ENCODE assay signal across 11 cellular contexts in genomic region chr14:68466491-68466977, GRCh38.
A peak's percentile ranks its signal among the peaks of the same experiment; 100 is the strongest.
DNase-seq lines count a peak whose midpoint lies in the region; ATAC-seq, FAIRE-seq and TF ChIP-seq lines count a peak whose summit lies in the region.
"Had no signal": no experiment of that assay in that cellular context is flagged by ENCODE, and none has a peak within 500 bp of the region (broad histone marks: within the 10 kb centered on the region; RNA-seq: fewer than 3 reads in every experiment).

No MANE protein-coding gene starts in this region.

- ATAC-seq in pancreas (peak; percentile 51 to 75 (median 61)), GM21786 (IDR thresholded peaks at IDR 0.05; ENCODE audit: unreplicated experiment) (no peak), GM21390 (IDR thresholded peaks at IDR 0.05; ENCODE audit: unreplicated experiment) (no peak)
- ATAC-seq: activated naive CD4-positive, alpha-beta T cell treated with anti-CD3 and anti-CD28 coated beads, Interleukin-2, amount 50 U/mL, for 72 hours; WTC11 had no signal

- no peaks in the 10 kb centered on the region for H3K9me3 ChIP-seq in pancreas

- DNase-seq in AG09319 (ENCODE audit: extremely low read depth, low read depth) (peak; percentile 85), RCC 7860 (ENCODE audit: low spot score) (peak; percentile 73), fibroblast of gingiva (ENCODE audit: low read depth) (peak; percentile 86), pancreas (no peak), HUDEP-2 (lab: John Stamatoyannopoulos, UW; ENCODE audit: unreplicated experiment in 76 of 76) (no peak), NK-92 (lab: John Stamatoyannopoulos, UW; ENCODE audit: unreplicated experiment) (no peak)
- DNase-seq: NCI-H748 treated with DMSO at 0.1 percent for 48 hours had no signal

- WGBS in pancreas, 2 donors = 75 to 81% methylated on average over 3 of the region's 3 CpGs

- intact Hi-C loops in pancreas (cut with DNase I) = no loop called here

- H3K4me1 ChIP-seq in pancreas = peaks cover 43 to 57% (median 53%) of the 10 kb centered on the region in 3 donors

- H3K27ac ChIP-seq in pancreas = peak overlapping the region; percentile 16 to 88 (median 51)

- TF ChIP-seq CTCF in AG09319 (IDR thresholded peaks at IDR 0.05; ENCODE audit: low read depth, low read length) = no peak
- no peak for TF ChIP-seq CTCF in pancreas (IDR thresholded peaks at IDR 0.05)

- FAIRE-seq in RCC 7860 (lab: Jason Lieb, UNC) (peak; percentile 50), pancreas (lab: Jason Lieb, UNC) (no peak)

- H3K27me3 ChIP-seq in pancreas = no peaks in the 10 kb centered on the region

- no peak overlapping the region for H3K4me3 ChIP-seq in pancreas

- H3K36me3 ChIP-seq in pancreas = no peaks in the 10 kb centered on the region

Comparison
In these comparisons a context has a peak if more than half of its experiments do, and no peak if none do; other contexts are left out.
1. DNase-seq: peak in AG09319 (single experiment), RCC 7860 (single experiment) and fibroblast of gingiva (single experiment); none in pancreas (0 of 6), HUDEP-2 (0 of 76) and NK-92 (single experiment).
2. ATAC-seq: peak in pancreas (4 of 4); none in GM21786 (single experiment) and GM21390 (single experiment).